Comparison of ENCODE assay signal across 1 cellular context in the genomic region with DNA sequence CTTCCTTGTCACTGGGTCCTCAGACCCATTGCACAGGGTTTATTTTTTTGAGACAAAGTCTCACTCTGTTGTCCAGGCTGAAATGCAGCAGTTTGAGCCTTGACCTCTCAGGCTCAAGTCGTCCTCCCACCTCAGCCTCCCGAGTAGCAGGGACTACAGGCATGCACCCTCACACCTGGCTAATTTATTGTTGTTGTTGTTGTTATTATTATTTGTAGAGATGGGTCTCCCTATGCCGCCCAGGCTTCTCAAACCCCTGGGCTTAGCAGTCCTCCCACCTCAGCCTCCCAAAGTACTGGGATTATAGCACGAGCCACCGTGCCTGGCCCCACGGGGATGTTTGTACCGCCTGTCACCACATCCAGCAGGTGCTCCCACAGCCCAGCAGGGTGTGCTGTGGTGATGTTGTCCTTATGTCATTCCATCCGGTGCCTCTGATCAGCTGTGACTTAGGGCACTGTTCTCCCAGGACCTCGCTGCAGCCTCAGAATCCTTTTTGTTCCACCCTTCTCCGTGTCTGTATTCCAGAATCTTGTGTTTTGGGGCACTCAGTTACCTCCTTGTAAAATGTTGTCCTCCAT.
TF ChIP-seq lines count a peak whose summit lies in the region.

No MANE protein-coding gene starts in this region.

TF ChIP-seq in HepG2, 621 proteins besides CTCF, POLR2A, EP300 and RAD21 (continued from another document and continues in another):
- TF ChIP-seq, protein P1, sequence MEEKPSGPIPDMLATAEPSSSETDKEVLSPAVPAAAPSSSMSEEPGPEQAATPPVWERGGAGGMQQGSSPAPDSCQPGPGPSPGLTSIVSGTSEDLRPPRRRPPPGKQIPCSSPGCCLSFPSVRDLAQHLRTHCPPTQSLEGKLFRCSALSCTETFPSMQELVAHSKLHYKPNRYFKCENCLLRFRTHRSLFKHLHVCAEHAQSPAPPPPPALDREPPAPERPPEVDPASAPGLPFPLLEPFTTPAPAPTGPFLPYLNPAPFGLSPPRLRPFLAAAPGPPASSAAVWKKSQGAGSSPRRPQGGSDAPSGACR (CRISPR knock-in tag; IDR thresholded peaks at IDR 0.05), result no peak
- no peak for TF ChIP-seq NCOA2 (CRISPR knock-in tag; IDR thresholded peaks at IDR 0.05)
- no peak for TF ChIP-seq ZNF232 (CRISPR knock-in tag; IDR thresholded peaks at IDR 0.05; ENCODE audit: borderline replicate concordance)
- TF ChIP-seq, protein P2, sequence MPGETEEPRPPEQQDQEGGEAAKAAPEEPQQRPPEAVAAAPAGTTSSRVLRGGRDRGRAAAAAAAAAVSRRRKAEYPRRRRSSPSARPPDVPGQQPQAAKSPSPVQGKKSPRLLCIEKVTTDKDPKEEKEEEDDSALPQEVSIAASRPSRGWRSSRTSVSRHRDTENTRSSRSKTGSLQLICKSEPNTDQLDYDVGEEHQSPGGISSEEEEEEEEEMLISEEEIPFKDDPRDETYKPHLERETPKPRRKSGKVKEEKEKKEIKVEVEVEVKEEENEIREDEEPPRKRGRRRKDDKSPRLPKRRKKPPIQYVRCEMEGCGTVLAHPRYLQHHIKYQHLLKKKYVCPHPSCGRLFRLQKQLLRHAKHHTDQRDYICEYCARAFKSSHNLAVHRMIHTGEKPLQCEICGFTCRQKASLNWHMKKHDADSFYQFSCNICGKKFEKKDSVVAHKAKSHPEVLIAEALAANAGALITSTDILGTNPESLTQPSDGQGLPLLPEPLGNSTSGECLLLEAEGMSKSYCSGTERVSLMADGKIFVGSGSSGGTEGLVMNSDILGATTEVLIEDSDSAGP (CRISPR knock-in tag; IDR thresholded peaks at IDR 0.05; ENCODE audit: borderline replicate concordance), result peak; percentile 47; the same call in 1 of the 2 replicates
- TF ChIP-seq ZNF138 (CRISPR knock-in tag; IDR thresholded peaks at IDR 0.05; ENCODE audit: low read depth), result no peak
- peak; percentile 81 for TF ChIP-seq SMC3 (IDR thresholded peaks at IDR 0.05; ENCODE audit: low read length)
- TF ChIP-seq FOSL1 (CRISPR knock-in tag; IDR thresholded peaks at IDR 0.05; ENCODE audit: borderline replicate concordance), result no peak
- TF ChIP-seq, protein P3, sequence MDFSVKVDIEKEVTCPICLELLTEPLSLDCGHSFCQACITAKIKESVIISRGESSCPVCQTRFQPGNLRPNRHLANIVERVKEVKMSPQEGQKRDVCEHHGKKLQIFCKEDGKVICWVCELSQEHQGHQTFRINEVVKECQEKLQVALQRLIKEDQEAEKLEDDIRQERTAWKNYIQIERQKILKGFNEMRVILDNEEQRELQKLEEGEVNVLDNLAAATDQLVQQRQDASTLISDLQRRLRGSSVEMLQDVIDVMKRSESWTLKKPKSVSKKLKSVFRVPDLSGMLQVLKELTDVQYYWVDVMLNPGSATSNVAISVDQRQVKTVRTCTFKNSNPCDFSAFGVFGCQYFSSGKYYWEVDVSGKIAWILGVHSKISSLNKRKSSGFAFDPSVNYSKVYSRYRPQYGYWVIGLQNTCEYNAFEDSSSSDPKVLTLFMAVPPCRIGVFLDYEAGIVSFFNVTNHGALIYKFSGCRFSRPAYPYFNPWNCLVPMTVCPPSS (IDR thresholded peaks at IDR 0.05), result no peak
- TF ChIP-seq, protein P4, sequence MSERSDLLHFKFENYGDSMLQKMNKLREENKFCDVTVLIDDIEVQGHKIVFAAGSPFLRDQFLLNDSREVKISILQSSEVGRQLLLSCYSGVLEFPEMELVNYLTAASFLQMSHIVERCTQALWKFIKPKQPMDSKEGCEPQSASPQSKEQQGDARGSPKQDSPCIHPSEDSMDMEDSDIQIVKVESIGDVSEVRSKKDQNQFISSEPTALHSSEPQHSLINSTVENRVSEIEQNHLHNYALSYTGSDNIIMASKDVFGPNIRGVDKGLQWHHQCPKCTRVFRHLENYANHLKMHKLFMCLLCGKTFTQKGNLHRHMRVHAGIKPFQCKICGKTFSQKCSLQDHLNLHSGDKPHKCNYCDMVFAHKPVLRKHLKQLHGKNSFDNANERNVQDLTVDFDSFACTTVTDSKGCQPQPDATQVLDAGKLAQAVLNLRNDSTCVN (CRISPR knock-in tag; IDR thresholded peaks at IDR 0.05; ENCODE audit: borderline replicate concordance), result no peak
- no peak for TF ChIP-seq TEAD2 (CRISPR knock-in tag; IDR thresholded peaks at IDR 0.05)
- no peak for TF ChIP-seq MAFK (conservative IDR thresholded peaks at IDR 0.05 in 1 of 2, IDR thresholded peaks at IDR 0.05 in 1 of 2; ENCODE audit: low read length in 2 of 2)
- no peak for TF ChIP-seq ZNF451 (CRISPR knock-in tag; IDR thresholded peaks at IDR 0.05)
- TF ChIP-seq, protein P5, sequence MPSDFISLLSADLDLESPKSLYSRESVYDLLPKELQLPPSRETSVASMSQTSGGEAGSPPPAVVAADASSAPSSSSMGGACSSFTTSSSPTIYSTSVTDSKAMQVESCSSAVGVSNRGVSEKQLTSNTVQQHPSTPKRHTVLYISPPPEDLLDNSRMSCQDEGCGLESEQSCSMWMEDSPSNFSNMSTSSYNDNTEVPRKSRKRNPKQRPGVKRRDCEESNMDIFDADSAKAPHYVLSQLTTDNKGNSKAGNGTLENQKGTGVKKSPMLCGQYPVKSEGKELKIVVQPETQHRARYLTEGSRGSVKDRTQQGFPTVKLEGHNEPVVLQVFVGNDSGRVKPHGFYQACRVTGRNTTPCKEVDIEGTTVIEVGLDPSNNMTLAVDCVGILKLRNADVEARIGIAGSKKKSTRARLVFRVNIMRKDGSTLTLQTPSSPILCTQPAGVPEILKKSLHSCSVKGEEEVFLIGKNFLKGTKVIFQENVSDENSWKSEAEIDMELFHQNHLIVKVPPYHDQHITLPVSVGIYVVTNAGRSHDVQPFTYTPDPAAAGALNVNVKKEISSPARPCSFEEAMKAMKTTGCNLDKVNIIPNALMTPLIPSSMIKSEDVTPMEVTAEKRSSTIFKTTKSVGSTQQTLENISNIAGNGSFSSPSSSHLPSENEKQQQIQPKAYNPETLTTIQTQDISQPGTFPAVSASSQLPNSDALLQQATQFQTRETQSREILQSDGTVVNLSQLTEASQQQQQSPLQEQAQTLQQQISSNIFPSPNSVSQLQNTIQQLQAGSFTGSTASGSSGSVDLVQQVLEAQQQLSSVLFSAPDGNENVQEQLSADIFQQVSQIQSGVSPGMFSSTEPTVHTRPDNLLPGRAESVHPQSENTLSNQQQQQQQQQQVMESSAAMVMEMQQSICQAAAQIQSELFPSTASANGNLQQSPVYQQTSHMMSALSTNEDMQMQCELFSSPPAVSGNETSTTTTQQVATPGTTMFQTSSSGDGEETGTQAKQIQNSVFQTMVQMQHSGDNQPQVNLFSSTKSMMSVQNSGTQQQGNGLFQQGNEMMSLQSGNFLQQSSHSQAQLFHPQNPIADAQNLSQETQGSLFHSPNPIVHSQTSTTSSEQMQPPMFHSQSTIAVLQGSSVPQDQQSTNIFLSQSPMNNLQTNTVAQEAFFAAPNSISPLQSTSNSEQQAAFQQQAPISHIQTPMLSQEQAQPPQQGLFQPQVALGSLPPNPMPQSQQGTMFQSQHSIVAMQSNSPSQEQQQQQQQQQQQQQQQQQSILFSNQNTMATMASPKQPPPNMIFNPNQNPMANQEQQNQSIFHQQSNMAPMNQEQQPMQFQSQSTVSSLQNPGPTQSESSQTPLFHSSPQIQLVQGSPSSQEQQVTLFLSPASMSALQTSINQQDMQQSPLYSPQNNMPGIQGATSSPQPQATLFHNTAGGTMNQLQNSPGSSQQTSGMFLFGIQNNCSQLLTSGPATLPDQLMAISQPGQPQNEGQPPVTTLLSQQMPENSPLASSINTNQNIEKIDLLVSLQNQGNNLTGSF (CRISPR knock-in tag; IDR thresholded peaks at IDR 0.05), result no peak
- TF ChIP-seq, protein P6, sequence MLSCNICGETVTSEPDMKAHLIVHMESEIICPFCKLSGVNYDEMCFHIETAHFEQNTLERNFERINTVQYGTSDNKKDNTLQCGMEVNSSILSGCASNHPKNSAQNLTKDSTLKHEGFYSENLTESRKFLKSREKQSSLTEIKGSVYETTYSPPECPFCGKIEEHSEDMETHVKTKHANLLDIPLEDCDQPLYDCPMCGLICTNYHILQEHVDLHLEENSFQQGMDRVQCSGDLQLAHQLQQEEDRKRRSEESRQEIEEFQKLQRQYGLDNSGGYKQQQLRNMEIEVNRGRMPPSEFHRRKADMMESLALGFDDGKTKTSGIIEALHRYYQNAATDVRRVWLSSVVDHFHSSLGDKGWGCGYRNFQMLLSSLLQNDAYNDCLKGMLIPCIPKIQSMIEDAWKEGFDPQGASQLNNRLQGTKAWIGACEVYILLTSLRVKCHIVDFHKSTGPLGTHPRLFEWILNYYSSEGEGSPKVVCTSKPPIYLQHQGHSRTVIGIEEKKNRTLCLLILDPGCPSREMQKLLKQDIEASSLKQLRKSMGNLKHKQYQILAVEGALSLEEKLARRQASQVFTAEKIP (CRISPR knock-in tag; IDR thresholded peaks at IDR 0.05; ENCODE audit: borderline replicate concordance), result no peak
- TF ChIP-seq, protein P7, sequence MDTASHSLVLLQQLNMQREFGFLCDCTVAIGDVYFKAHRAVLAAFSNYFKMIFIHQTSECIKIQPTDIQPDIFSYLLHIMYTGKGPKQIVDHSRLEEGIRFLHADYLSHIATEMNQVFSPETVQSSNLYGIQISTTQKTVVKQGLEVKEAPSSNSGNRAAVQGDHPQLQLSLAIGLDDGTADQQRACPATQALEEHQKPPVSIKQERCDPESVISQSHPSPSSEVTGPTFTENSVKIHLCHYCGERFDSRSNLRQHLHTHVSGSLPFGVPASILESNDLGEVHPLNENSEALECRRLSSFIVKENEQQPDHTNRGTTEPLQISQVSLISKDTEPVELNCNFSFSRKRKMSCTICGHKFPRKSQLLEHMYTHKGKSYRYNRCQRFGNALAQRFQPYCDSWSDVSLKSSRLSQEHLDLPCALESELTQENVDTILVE (CRISPR knock-in tag; IDR thresholded peaks at IDR 0.05), result no peak
- no peak for TF ChIP-seq ZNF709 (CRISPR knock-in tag; IDR thresholded peaks at IDR 0.05)
- TF ChIP-seq, protein P8, sequence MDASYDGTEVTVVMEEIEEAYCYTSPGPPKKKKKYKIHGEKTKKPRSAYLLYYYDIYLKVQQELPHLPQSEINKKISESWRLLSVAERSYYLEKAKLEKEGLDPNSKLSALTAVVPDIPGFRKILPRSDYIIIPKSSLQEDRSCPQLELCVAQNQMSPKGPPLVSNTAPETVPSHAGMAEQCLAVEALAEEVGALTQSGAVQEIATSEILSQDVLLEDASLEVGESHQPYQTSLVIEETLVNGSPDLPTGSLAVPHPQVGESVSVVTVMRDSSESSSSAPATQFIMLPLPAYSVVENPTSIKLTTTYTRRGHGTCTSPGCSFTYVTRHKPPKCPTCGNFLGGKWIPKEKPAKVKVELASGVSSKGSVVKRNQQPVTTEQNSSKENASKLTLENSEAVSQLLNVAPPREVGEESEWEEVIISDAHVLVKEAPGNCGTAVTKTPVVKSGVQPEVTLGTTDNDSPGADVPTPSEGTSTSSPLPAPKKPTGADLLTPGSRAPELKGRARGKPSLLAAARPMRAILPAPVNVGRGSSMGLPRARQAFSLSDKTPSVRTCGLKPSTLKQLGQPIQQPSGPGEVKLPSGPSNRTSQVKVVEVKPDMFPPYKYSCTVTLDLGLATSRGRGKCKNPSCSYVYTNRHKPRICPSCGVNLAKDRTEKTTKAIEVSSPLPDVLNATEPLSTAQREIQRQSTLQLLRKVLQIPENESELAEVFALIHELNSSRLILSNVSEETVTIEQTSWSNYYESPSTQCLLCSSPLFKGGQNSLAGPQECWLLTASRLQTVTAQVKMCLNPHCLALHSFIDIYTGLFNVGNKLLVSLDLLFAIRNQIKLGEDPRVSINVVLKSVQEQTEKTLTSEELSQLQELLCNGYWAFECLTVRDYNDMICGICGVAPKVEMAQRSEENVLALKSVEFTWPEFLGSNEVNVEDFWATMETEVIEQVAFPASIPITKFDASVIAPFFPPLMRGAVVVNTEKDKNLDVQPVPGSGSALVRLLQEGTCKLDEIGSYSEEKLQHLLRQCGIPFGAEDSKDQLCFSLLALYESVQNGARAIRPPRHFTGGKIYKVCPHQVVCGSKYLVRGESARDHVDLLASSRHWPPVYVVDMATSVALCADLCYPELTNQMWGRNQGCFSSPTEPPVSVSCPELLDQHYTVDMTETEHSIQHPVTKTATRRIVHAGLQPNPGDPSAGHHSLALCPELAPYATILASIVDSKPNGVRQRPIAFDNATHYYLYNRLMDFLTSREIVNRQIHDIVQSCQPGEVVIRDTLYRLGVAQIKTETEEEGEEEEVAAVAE (CRISPR knock-in tag; IDR thresholded peaks at IDR 0.05; ENCODE audit: borderline replicate concordance), result no peak
- no peak for TF ChIP-seq NR2F1 (CRISPR knock-in tag; IDR thresholded peaks at IDR 0.05)
- no peak for TF ChIP-seq ZNF773 (CRISPR knock-in tag; IDR thresholded peaks at IDR 0.05; ENCODE audit: borderline replicate concordance)
- TF ChIP-seq GABPB1 (CRISPR knock-in tag; IDR thresholded peaks at IDR 0.05), result peak; percentile 46; the same call in 1 of the 2 replicates
- TF ChIP-seq MYNN (CRISPR knock-in tag; IDR thresholded peaks at IDR 0.05; ENCODE audit: low read depth), result no peak
- no peak for TF ChIP-seq ZKSCAN5 (CRISPR knock-in tag; IDR thresholded peaks at IDR 0.05)
- no peak for TF ChIP-seq ZNF101 (CRISPR knock-in tag; IDR thresholded peaks at IDR 0.05; ENCODE audit: borderline replicate concordance, low read depth)
- TF ChIP-seq ZNF607 (CRISPR knock-in tag; IDR thresholded peaks at IDR 0.05; ENCODE audit: borderline replicate concordance), result no peak
- TF ChIP-seq ARNT (IDR thresholded peaks at IDR 0.05), result no peak
- no peak for TF ChIP-seq EED (CRISPR knock-in tag; IDR thresholded peaks at IDR 0.05)
- no peak for TF ChIP-seq GTF2F1 (IDR thresholded peaks at IDR 0.05; ENCODE audit: low read length)
- TF ChIP-seq ZNF225 (CRISPR knock-in tag; IDR thresholded peaks at IDR 0.05), result no peak
- TF ChIP-seq, protein P9, sequence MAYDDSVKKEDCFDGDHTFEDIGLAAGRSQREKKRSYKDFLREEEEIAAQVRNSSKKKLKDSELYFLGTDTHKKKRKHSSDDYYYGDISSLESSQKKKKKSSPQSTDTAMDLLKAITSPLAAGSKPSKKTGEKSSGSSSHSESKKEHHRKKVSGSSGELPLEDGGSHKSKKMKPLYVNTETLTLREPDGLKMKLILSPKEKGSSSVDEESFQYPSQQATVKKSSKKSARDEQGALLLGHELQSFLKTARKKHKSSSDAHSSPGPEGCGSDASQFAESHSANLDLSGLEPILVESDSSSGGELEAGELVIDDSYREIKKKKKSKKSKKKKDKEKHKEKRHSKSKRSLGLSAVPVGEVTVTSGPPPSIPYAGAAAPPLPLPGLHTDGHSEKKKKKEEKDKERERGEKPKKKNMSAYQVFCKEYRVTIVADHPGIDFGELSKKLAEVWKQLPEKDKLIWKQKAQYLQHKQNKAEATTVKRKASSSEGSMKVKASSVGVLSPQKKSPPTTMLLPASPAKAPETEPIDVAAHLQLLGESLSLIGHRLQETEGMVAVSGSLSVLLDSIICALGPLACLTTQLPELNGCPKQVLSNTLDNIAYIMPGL (CRISPR knock-in tag; IDR thresholded peaks at IDR 0.05; ENCODE audit: borderline replicate concordance in 1 of 2, low read depth in 1 of 2), result peak in 1 of 2 experiments; percentile 85; a peak in 2 of 4 replicates
- no peak for TF ChIP-seq SMAD3 (CRISPR knock-in tag; IDR thresholded peaks at IDR 0.05)
- TF ChIP-seq ZNF776 (CRISPR knock-in tag; IDR thresholded peaks at IDR 0.05), result no peak
